Comparison of ENCODE assay signal across 8 cellular contexts in the genomic region with DNA sequence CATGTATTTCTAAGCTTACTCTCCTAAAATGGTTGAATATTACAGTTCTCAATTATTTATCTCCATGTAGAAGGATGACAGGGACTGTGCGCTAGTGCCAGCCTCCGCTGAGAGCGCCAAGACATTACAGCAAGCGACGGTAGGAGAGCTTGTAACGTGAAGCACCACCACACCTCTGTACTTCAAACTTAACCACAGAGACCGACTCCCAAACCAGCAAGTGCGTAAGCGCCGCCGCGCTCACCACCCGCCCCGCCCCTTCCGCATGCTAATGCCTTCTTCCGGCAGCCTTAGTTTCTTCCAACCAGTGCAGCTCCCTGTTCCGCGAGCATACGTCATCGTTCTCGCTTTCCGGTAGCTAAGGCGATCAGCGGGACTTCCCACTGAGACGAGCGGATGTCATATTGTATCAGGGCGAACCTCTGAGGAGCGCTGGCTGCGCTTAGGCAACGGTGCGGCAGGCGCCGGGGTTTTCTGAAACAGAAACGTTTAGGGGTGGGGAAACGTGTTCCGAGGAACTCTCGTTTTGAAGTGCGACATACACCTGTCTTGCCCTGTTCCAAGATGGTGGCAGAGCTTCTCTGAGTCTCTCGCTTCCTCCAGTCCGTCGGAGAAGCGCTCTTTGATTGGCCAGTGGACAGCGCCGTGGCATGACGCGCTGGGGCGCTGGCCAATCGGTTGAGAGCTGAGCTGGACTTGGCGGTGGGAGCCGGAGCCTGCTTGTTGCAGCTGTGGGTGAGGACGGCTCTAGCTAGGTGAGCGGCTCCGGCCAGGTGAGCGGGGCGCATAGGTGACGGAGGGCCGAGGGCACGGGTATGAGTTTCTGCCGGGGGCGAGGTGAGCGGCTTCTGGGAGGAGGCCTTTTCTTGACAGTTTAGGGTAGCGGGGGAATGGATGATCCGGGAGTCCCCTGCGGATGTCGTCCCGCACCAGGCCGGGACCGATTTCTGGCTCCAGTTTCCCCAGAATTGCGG.
DNase-seq lines count a peak whose midpoint lies in the region; ATAC-seq and TF ChIP-seq lines count a peak whose summit lies in the region.

SEC23B (plus strand) TSS at position 723 of the 974 bp plus-strand sequence. CDS start 2,896 bp downstream, outside the sequence.

- H3K36me3 ChIP-seq in GM06990 (ENCODE audit: control insufficient read depth, insufficient read depth, low read length), result no peaks in the 10 kb centered on the region

- no peaks in the 10 kb centered on the region for H3K27me3 ChIP-seq in GM06990 (replicated peaks; ENCODE audit: control insufficient read depth, insufficient read depth, low read length)

- H3K4me3 Mint-ChIP-seq in activated naive CD4-positive, alpha-beta T cell treated with anti-CD3 and anti-CD28 coated beads, Interleukin-2, amount 50 U/mL, for 24 hours, result peak within 1 kb of the TSS; percentile 100

- DNase-seq in GM06990 (ENCODE audit: extremely low read depth, insufficient read length) (peak; percentile 99), NCI-H1092 (lab: John Stamatoyannopoulos, UW) (peak; percentile 97), germinal center (ENCODE audit: low spot score) (peak; percentile 96), non-pigmented ciliary epithelial cell (ENCODE audit: low read depth) (peak; percentile 92), superior temporal gyrus (ENCODE audit: extremely low spot score) (peak; percentile 99)

- peaks cover 52% of the 10 kb centered on the region for H3K4me1 Mint-ChIP-seq in activated naive CD4-positive, alpha-beta T cell treated with anti-CD3 and anti-CD28 coated beads, Interleukin-2, amount 50 U/mL, for 24 hours

- peak; percentile 97 for ATAC-seq in HG02588 (IDR thresholded peaks at IDR 0.05; ENCODE audit: unreplicated experiment)
- peak; percentile 99 for ATAC-seq in SK-N-SH treated with all-trans-retinoic acid at 6 μM for 48 hours

- peak within 1 kb of the TSS; percentile 96 for H3K4me3 ChIP-seq in GM06990 (replicated peaks; ENCODE audit: low read depth, low read length)

- no peak for TF ChIP-seq CTCF in GM06990 (IDR thresholded peaks at IDR 0.05; ENCODE audit: insufficient read depth, low read length, poor library complexity, severe bottlenecking)

- peak within 1 kb of the TSS; percentile 99 for H3K27ac Mint-ChIP-seq in activated naive CD4-positive, alpha-beta T cell treated with anti-CD3 and anti-CD28 coated beads, Interleukin-2, amount 50 U/mL, for 24 hours

- no peaks in the 10 kb centered on the region for H3K9me3 Mint-ChIP-seq in activated naive CD4-positive, alpha-beta T cell treated with anti-CD3 and anti-CD28 coated beads, Interleukin-2, amount 50 U/mL, for 24 hours

- peaks cover 12% of the 10 kb centered on the region for H3K36me3 Mint-ChIP-seq in activated naive CD4-positive, alpha-beta T cell treated with anti-CD3 and anti-CD28 coated beads, Interleukin-2, amount 50 U/mL, for 24 hours

- no peaks in the 10 kb centered on the region for H3K27me3 Mint-ChIP-seq in activated naive CD4-positive, alpha-beta T cell treated with anti-CD3 and anti-CD28 coated beads, Interleukin-2, amount 50 U/mL, for 24 hours

TF ChIP-seq in SK-N-SH treated with all-trans-retinoic acid at 6 μM for 48 hours, 23 proteins besides CTCF, POLR2A, EP300 and RAD21:
- TF ChIP-seq OSR1 (CRISPR knock-in tag; IDR thresholded peaks at IDR 0.05) (no peak), SNAI2 (CRISPR knock-in tag; IDR thresholded peaks at IDR 0.05) (peak; percentile 96; the same call in 1 of the 2 replicates)
- TF ChIP-seq, protein P1, sequence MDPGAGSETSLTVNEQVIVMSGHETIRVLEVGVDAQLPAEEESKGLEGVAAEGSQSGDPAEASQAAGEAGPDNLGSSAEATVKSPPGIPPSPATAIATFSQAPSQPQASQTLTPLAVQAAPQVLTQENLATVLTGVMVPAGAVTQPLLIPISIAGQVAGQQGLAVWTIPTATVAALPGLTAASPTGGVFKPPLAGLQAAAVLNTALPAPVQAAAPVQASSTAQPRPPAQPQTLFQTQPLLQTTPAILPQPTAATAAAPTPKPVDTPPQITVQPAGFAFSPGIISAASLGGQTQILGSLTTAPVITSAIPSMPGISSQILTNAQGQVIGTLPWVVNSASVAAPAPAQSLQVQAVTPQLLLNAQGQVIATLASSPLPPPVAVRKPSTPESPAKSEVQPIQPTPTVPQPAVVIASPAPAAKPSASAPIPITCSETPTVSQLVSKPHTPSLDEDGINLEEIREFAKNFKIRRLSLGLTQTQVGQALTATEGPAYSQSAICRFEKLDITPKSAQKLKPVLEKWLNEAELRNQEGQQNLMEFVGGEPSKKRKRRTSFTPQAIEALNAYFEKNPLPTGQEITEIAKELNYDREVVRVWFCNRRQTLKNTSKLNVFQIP (CRISPR knock-in tag; IDR thresholded peaks at IDR 0.05; ENCODE audit: borderline replicate concordance, low read depth), result 0 out of 2 replicates have a peak, but pooled peaks have one; percentile 30

Comparison
In these comparisons a context has a peak if more than half of its experiments do, and no peak if none do; other contexts are left out.
1. Peak in every context shown above with its lines: DNase-seq, ATAC-seq and H3K4me3 ChIP-seq.